Comparison of ENCODE assay signal across 9 cellular contexts in the genomic region with DNA sequence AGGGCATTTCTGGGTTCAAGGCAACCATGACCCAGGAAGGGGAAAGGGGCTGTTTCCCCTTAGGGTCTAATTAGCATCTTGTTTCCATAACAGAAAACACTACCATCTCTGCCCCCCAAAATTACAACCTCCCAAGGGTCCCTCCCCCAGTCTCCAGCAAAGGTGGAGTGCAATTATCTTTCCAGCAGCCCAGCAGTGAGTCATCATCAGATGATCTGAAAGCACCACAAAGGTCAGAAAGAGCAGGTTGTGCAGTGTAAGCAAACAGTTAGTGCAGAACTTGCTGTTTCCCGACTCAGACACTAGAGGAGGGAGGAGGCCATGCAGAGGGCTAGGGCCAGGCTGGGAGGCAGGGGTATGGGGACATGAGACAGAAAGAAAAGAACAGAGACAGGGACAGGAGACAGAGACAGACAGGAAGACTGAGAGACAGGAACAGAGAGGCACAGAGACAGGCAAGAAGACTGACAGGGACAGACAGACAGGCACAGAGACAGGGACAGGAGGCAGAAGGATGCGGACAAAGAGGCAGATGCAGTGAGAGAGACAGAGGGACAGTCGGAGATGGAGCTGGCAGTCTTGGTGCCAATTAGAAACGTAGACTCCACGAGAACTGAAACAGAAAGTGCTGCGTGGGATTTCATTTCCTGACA.
DNase-seq lines count a peak whose midpoint lies in the region; ATAC-seq, FAIRE-seq and TF ChIP-seq lines count a peak whose summit lies in the region.
"Had no signal": no experiment of that assay in that cellular context is flagged by ENCODE, and none has a peak within 500 bp of the region (broad histone marks: within the 10 kb centered on the region; RNA-seq: fewer than 3 reads in every experiment).

No MANE protein-coding gene starts in this region.

- H3K27ac ChIP-seq in ACC112 (ENCODE audit: low read depth, low read length) (peak overlapping the region; percentile 99), endothelial cell of umbilical vein (ENCODE audit: insufficient read depth, low read depth, low read length) (peak overlapping the region; percentile 21), stomach (peak overlapping the region; percentile 67 to 83 (median 77))
- H3K27ac ChIP-seq: SK-N-MC had no signal

- DNase-seq in NCI-H1694 (lab: John Stamatoyannopoulos, UW) = peak; percentile 31
- DNase-seq in activated CD4-positive, alpha-beta T cell treated with anti-CD3 and anti-CD28 coated beads for 48 hours = peak; percentile 74
- peak; percentile 68 for DNase-seq in endothelial cell of umbilical vein (ENCODE audit: low read depth, low spot score)
- peak; percentile 96 for DNase-seq in myocyte (ENCODE audit: low read depth)
- peak; percentile 58 for DNase-seq in stomach

- TF ChIP-seq EP300 in stomach (IDR thresholded peaks at IDR 0.05) = no peak

- H3K27me3 ChIP-seq in ACC112 (ENCODE audit: insufficient read depth, low read length) (no peaks in the 10 kb centered on the region), endothelial cell of umbilical vein (ENCODE audit: control insufficient read depth in 2 of 2, insufficient read depth in 2 of 2, low read length in 2 of 2) (no peaks in the 10 kb centered on the region), stomach (no peaks in the 10 kb centered on the region)

- TF ChIP-seq POLR2A in endothelial cell of umbilical vein (IDR thresholded peaks at IDR 0.05; ENCODE audit: low read depth, low read length) (no peak), stomach (IDR thresholded peaks at IDR 0.05) (no peak)

- dilution Hi-C loops in endothelial cell of umbilical vein (cut with MboI; ENCODE audit: extremely low pct_ligation_motif_present, low sequenced_read_pairs) = no loop called here

- peaks cover 48% of the 10 kb centered on the region for H3K4me1 ChIP-seq in ACC112 (ENCODE audit: control insufficient read depth, insufficient read depth, low read length, unreplicated experiment)
- peaks cover 16% of the 10 kb centered on the region for H3K4me1 ChIP-seq in endothelial cell of umbilical vein (ENCODE audit: control insufficient read depth, extremely low read depth, insufficient read depth, low read length)
- peaks cover 22 to 47% (median 27%) of the 10 kb centered on the region in 4 donors for H3K4me1 ChIP-seq in stomach

- H3K36me3 ChIP-seq in ACC112 (ENCODE audit: insufficient read depth, low read length) (no peaks in the 10 kb centered on the region), endothelial cell of umbilical vein (ENCODE audit: control insufficient read depth in 2 of 2, extremely low read depth in 1 of 2, insufficient read depth in 2 of 2, low read length in 2 of 2) (no peaks in the 10 kb centered on the region), stomach (peaks cover 9 to 50% (median 42%) of the 10 kb centered on the region in 4 donors)

- intact Hi-C loops in endothelial cell of umbilical vein (cut with micrococcal nuclease) (loop anchor here (1.0 to 2.0 kb wide), 2 partner anchors 80 to 89 kb away; a partner anchor contains a TSS), stomach (cut with DNase I; ENCODE audit: low total_unique reads) (no loop called here)

- H3K4me2 ChIP-seq in endothelial cell of umbilical vein (ENCODE audit: insufficient read depth, low read length) = peak overlapping the region; percentile 2

- BruUV-seq in endothelial cell of umbilical vein (replicated peaks; lab: Mats Ljungman, UMichigan) = no TSS peak

- H3K79me2 ChIP-seq in ACC112 (ENCODE audit: control insufficient read depth, insufficient read depth, low read length, unreplicated experiment) (no peaks in the 10 kb centered on the region), endothelial cell of umbilical vein (ENCODE audit: control insufficient read depth, insufficient read depth, low read length) (no peaks in the 10 kb centered on the region)

- peak; percentile 78 for FAIRE-seq in endothelial cell of umbilical vein (lab: Jason Lieb, UNC)

- H3K9me3 ChIP-seq in endothelial cell of umbilical vein (replicated peaks; ENCODE audit: control insufficient read depth, insufficient read depth, low read length) (no peaks in the 10 kb centered on the region), stomach (no peaks in the 10 kb centered on the region)

- no peaks in the 10 kb centered on the region for H4K20me1 ChIP-seq in endothelial cell of umbilical vein (replicated peaks; ENCODE audit: control insufficient read depth, extremely low read depth, insufficient read depth, low read length)

- POLR2A ChIA-PET in endothelial cell of umbilical vein (lab: Charles Lee) = no interaction called here

- peak; percentile 38 to 44 for TF ChIP-seq CTCF in endothelial cell of umbilical vein (IDR thresholded peaks at IDR 0.05; ENCODE audit: extremely low read depth in 1 of 2, insufficient read depth in 1 of 2, low read depth in 1 of 2, low read length in 2 of 2)
- TF ChIP-seq CTCF in stomach (IDR thresholded peaks at IDR 0.05) = peak in 4 of 7 experiments; percentile 20 to 77 (median 38)

- no peak overlapping the region for H3K9ac ChIP-seq in endothelial cell of umbilical vein (replicated peaks; ENCODE audit: extremely low read depth, insufficient read depth, low read length)

- H3K4me3 ChIP-seq in ACC112 (ENCODE audit: low read depth, low read length) (peak overlapping the region; percentile 62), endothelial cell of umbilical vein (replicated peaks in 1 of 3; ENCODE audit: insufficient read depth in 1 of 3, low read depth in 1 of 3, low read length in 3 of 3) (no peak overlapping the region), stomach (peak overlapping the region in 1 of 4 donors; percentile 13)
- H3K4me3 ChIP-seq: SK-N-MC had no signal

- 30 to 40% (median 36%) methylated on average over 6 of the region's 6 CpGs for WGBS in stomach, 5 donors

- peak; percentile 94 for ATAC-seq in GM18498 (IDR thresholded peaks at IDR 0.05; ENCODE audit: unreplicated experiment)
- peak; percentile 92 for ATAC-seq in HG02870 (IDR thresholded peaks at IDR 0.05; ENCODE audit: unreplicated experiment)

- H2AFZ ChIP-seq in ACC112 (ENCODE audit: low read length, unreplicated experiment) (no peak overlapping the region), endothelial cell of umbilical vein (ENCODE audit: low read depth, low read length) (no peak overlapping the region)

- CTCF ChIA-PET in endothelial cell of umbilical vein (lab: Charles Lee) = interaction anchor here (0.6 to 3.2 kb wide), 8 partner anchors 11 to 262 kb away, joined by 4 to 31 read pairs (median 5); a partner anchor contains a TSS

- no peaks in the 10 kb centered on the region for H3K9me1 ChIP-seq in endothelial cell of umbilical vein (replicated peaks; ENCODE audit: control insufficient read depth, extremely low read depth, insufficient read depth, low read length)

TF ChIP-seq in endothelial cell of umbilical vein, 7 proteins besides CTCF, POLR2A, EP300 and RAD21:
- TF ChIP-seq, protein P1, sequence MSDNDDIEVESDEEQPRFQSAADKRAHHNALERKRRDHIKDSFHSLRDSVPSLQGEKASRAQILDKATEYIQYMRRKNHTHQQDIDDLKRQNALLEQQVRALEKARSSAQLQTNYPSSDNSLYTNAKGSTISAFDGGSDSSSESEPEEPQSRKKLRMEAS (IDR thresholded peaks at IDR 0.05; ENCODE audit: insufficient read depth, insufficient read length) = no peak
- TF ChIP-seq POLR2AphosphoS5 (IDR thresholded peaks at IDR 0.05; ENCODE audit: insufficient read depth, low read depth, low read length) (peak; percentile 31), JUN (IDR thresholded peaks at IDR 0.05; ENCODE audit: borderline replicate concordance, insufficient read depth, insufficient read length, low read depth) (peak; percentile 57), MYC (IDR thresholded peaks at IDR 0.05; ENCODE audit: low read depth, low read length) (no peak), GATA2 (IDR thresholded peaks at IDR 0.05; ENCODE audit: insufficient read depth, insufficient read length, low read depth, low read length) (no peak), FOS (IDR thresholded peaks at IDR 0.05; ENCODE audit: borderline replicate concordance, insufficient read depth, low read length) (peak; percentile 74), EZH2 (IDR thresholded peaks at IDR 0.05; ENCODE audit: borderline replicate concordance, low read depth, low read length, severe bottlenecking) (no peak)

Comparison
In these comparisons a context has a peak if more than half of its experiments do, and no peak if none do; other contexts are left out.
1. H3K27ac ChIP-seq: peak in every context shown above with its lines; median percentile 99 in ACC112; 77 in stomach; 21 in endothelial cell of umbilical vein.
2. DNase-seq: peak in every context shown above with its lines; median percentile 96 in myocyte; 74 in activated CD4-positive, alpha-beta T cell treated with anti-CD3 and anti-CD28 coated beads for 48 hours; 68 in endothelial cell of umbilical vein; 58 in stomach; 31 in NCI-H1694.